Comparison of ENCODE assay signal across 9 cellular contexts in the genomic region with DNA sequence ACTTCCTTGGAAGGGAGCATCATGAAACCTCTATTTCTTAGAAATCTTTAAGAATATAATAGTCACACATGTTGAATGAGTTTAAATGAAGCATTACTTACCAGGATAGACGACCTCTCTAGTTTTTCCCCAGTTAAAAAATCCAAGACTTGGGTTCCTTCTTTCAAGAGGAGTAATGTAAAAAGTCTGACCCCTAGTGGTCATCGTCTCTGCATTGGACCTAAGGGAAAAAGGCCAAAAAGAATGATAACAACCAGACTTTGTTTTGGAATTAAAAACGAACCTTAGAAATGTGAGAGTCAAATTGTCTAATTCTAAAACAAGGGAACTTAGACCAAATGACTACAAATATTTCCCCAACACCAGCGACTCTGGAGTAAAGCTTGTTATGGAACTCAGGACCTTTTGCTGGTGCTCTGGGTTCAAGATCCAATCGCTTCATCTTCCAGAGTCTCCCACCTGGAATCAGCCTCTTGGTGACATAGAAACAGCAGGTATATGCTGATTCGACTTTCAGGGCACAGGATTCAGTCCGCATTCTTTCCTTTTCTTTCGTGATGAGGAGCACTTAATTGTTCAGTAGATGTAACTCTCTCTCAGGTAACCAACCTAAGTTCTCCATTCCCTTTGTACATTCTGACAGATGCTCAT.
DNase-seq lines count a peak whose midpoint lies in the region; ATAC-seq and TF ChIP-seq lines count a peak whose summit lies in the region.
"Had no signal": no experiment of that assay in that cellular context is flagged by ENCODE, and none has a peak within 500 bp of the region (broad histone marks: within the 10 kb centered on the region; RNA-seq: fewer than 3 reads in every experiment).

No MANE protein-coding gene starts in this region.

- H3K4me1 ChIP-seq in Loucy (ENCODE audit: insufficient read depth, low read length, poor library complexity, severe bottlenecking): peaks cover 22% of the 10 kb centered on the region

- H3K27me3 ChIP-seq in Loucy (ENCODE audit: insufficient read depth, low read length, poor library complexity, severe bottlenecking): no peaks in the 10 kb centered on the region
- H3K27me3 ChIP-seq: BLaER1 treated with 17β-estradiol and CSF1 and Interleukin-3, amounts not matched to agents 10 nM and 100 nM had no signal

- H3K9me3 Mint-ChIP-seq in progenitor cell of endocrine pancreas (ENCODE audit: low read depth): no peaks in the 10 kb centered on the region

- DNase-seq in NCI-H1417 (lab: John Stamatoyannopoulos, UW) (peak; percentile 18 to 72 (median 69)), NCI-H1417 treated with DMSO at 0.1 percent for 48 hours (lab: John Stamatoyannopoulos, UW) (no peak), SW 1271 (lab: John Stamatoyannopoulos, UW) (peak; percentile 10 to 39), fibroblast of villous mesenchyme (ENCODE audit: low read depth) (peak; percentile 84), progenitor cell of endocrine pancreas (ENCODE audit: low spot score, unreplicated experiment) (no peak)
- DNase-seq in effector CD4-positive, alpha-beta T cell: no peak

- no peak overlapping the region for H3K4me2 ChIP-seq in Loucy (ENCODE audit: low read depth, low read length, poor library complexity, severe bottlenecking)

- H3K27me3 Mint-ChIP-seq in progenitor cell of endocrine pancreas: peaks cover 7% of the 10 kb centered on the region

- no peaks in the 10 kb centered on the region for H3F3A ChIP-seq in Loucy (ENCODE audit: low read depth)

- H3K36me3 ChIP-seq in Loucy (ENCODE audit: insufficient read depth, low read length): no peaks in the 10 kb centered on the region
- H3K36me3 ChIP-seq: BLaER1 treated with 17β-estradiol and CSF1 and Interleukin-3, amounts not matched to agents 10 nM and 100 nM had no signal

- H3K4me3 ChIP-seq in Loucy (ENCODE audit: low read length, poor library complexity, severe bottlenecking): no peak overlapping the region
- no peak overlapping the region for H3K4me3 ChIP-seq in fibroblast of villous mesenchyme (ENCODE audit: low read depth, low read length)
- H3K4me3 ChIP-seq: BLaER1 treated with 17β-estradiol and CSF1 and Interleukin-3, amounts not matched to agents 10 nM and 100 nM had no signal

- no peaks in the 10 kb centered on the region for H4K20me1 ChIP-seq in Loucy (ENCODE audit: insufficient read depth, low read length, poor library complexity, severe bottlenecking)
- H4K20me1 ChIP-seq: BLaER1 treated with 17β-estradiol and CSF1 and Interleukin-3, amounts not matched to agents 10 nM and 100 nM had no signal

- no peaks in the 10 kb centered on the region for H3K79me2 ChIP-seq in Loucy (ENCODE audit: insufficient read depth, low read length)

- no peaks in the 10 kb centered on the region for H3K36me3 Mint-ChIP-seq in progenitor cell of endocrine pancreas (ENCODE audit: insufficient read depth)

- no peak overlapping the region for H3K27ac Mint-ChIP-seq in progenitor cell of endocrine pancreas

- peak; percentile 90 for TF ChIP-seq CTCF in Loucy (conservative IDR thresholded peaks at IDR 0.05; ENCODE audit: low read length)
- peak; percentile 80 for TF ChIP-seq CTCF in fibroblast of villous mesenchyme (IDR thresholded peaks at IDR 0.05; ENCODE audit: insufficient read depth, low read depth, low read length)
- peak; percentile 79 for TF ChIP-seq CTCF in progenitor cell of endocrine pancreas (IDR thresholded peaks at IDR 0.05; ENCODE audit: unreplicated experiment)

- no peaks in the 10 kb centered on the region for H3K9me2 ChIP-seq in Loucy (replicated peaks; ENCODE audit: low read depth, low read length)

- no peak overlapping the region for H3K4me3 Mint-ChIP-seq in progenitor cell of endocrine pancreas (ENCODE audit: low read depth)

- H3K4me1 Mint-ChIP-seq in progenitor cell of endocrine pancreas (ENCODE audit: low read depth): no peaks in the 10 kb centered on the region

- H3K9me3 ChIP-seq in Loucy (ENCODE audit: insufficient read depth, low read depth, low read length): no peaks in the 10 kb centered on the region
- H3K9me3 ChIP-seq: BLaER1 treated with 17β-estradiol and CSF1 and Interleukin-3, amounts not matched to agents 10 nM and 100 nM had no signal

- no peak overlapping the region for H3K9ac ChIP-seq in Loucy (ENCODE audit: low read depth, low read length, poor library complexity, severe bottlenecking)

- 0 out of 2 replicates have a peak overlapping the region, but pooled peaks have one; percentile 13 for H2AFZ ChIP-seq in Loucy (ENCODE audit: low read length)

- ATAC-seq in GM21367 (IDR thresholded peaks at IDR 0.05; ENCODE audit: unreplicated experiment): no peak

Comparison
In these comparisons a context has a peak if more than half of its experiments do, and no peak if none do; other contexts are left out.
1. DNase-seq: peak in NCI-H1417 (3 of 3), SW 1271 (2 of 2) and fibroblast of villous mesenchyme (single experiment); none in NCI-H1417 treated with DMSO at 0.1 percent for 48 hours (single experiment), progenitor cell of endocrine pancreas (single experiment) and effector CD4-positive, alpha-beta T cell (single experiment).
2. Peak in every context shown above with its lines, with median percentiles within 50 percentile points of each other: CTCF ChIP-seq.